In genomic region chr7:140390466-140391190, GRCh38 we compare ENCODE assay signal across 8 cellular contexts.
DNase-seq lines count a peak whose midpoint lies in the region; ATAC-seq lines count a peak whose summit lies in the region.

No MANE protein-coding gene starts in this region.

- 0 out of 2 replicates have a peak overlapping the region, but pooled peaks have one; percentile 9 for H3K9ac ChIP-seq in BLaER1

- peaks cover 97% of the 10 kb centered on the region for H4K20me1 ChIP-seq in BLaER1

- H3K36me3 ChIP-seq in BLaER1: peaks cover 29% of the 10 kb centered on the region

- peak overlapping the region; percentile 90 for H3K4me2 ChIP-seq in BLaER1

- ATAC-seq in GM19397 (IDR thresholded peaks at IDR 0.05; ENCODE audit: unreplicated experiment) (peak; percentile 63), HG03565 (IDR thresholded peaks at IDR 0.05; ENCODE audit: unreplicated experiment) (peak; percentile 60), GM19455 (IDR thresholded peaks at IDR 0.05; ENCODE audit: unreplicated experiment) (no peak)

- H3K27me3 ChIP-seq in BLaER1: peaks cover 3% of the 10 kb centered on the region; the same call in 1 of the 2 replicates

- peak; percentile 59 for DNase-seq in epidermal melanocyte (ENCODE audit: insufficient read length, low spot score)
- no peak for DNase-seq in OCI-M2 (lab: John Stamatoyannopoulos, UW; ENCODE audit: unreplicated experiment)
- no peak for DNase-seq in NCI-H2107 (lab: John Stamatoyannopoulos, UW)
- DNase-seq in stimulated activated CD4-positive, alpha-beta T cell treated with anti-CD3 and anti-CD28 coated beads, Interleukin-12 subunit alpha, Interleukin-12 subunit beta, amount 100 ng/mL, for 4 hours: no peak

- H3K9me3 ChIP-seq in BLaER1: no peaks in the 10 kb centered on the region

- H3K4me1 ChIP-seq in BLaER1: peaks cover 47% of the 10 kb centered on the region

- peak overlapping the region; percentile 47; the same call in 1 of the 2 replicates for H3K27ac ChIP-seq in BLaER1

- H3K4me3 ChIP-seq in BLaER1: peak overlapping the region; percentile 39
